In the genomic region with DNA sequence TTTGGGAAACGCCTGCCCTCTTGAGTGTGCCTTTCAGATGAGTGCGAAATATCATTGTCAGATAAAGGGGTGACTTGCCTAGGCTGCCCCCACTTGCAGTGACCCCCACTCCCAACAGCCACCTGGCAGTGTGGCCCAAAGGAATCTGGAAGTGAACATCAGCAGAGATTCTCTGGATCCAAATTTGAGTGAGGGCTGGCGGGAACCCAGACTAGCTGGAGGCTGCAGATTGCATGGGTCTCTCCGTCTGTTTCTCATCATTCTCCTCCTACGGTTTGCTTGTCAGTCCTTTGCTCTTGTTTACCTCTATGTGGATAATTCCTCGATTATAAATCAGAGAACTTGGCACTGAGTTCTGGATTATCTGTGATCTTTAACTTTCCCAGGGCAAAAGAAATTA, we compare ENCODE assay signal across 18 cellular contexts.
DNase-seq lines count a peak whose midpoint lies in the region; ATAC-seq and TF ChIP-seq lines count a peak whose summit lies in the region.
"Had no signal": no experiment of that assay in that cellular context is flagged by ENCODE, and none has a peak within 500 bp of the region (broad histone marks: within the 10 kb centered on the region; RNA-seq: fewer than 3 reads in every experiment).

No MANE protein-coding gene starts in this region.

- DNase-seq in GM03348 (ENCODE audit: low spot score) (peak; percentile 57), amniotic epithelial cell (ENCODE audit: low read depth) (peak; percentile 95), hepatocyte (ENCODE audit: low spot score) (no peak), OCI-M2 (lab: John Stamatoyannopoulos, UW; ENCODE audit: unreplicated experiment) (no peak)
- no peak for DNase-seq in activated CD4-positive, alpha-beta T cell treated with anti-CD3 and anti-CD28 coated beads for 4 hours
- DNase-seq: activated CD4-positive, CD25-positive, alpha-beta regulatory T cell treated with anti-CD3 and anti-CD28 coated beads, Interleukin-2, amount 50 U/mL, for 72 hours; activated naive CD4-positive, alpha-beta T cell treated with anti-CD3 and anti-CD28 coated beads, Interleukin-2, amount 50 U/mL, for 16 hours; BE2C; caudate nucleus; head of caudate nucleus; kidney glomerular epithelial cell; NCI-H2029; NCI-H748 treated with DMSO at 0.1 percent for 48 hours; T-helper 2 cell; upper lobe of left lung had no signal

- H3K9ac ChIP-seq in skeletal muscle tissue (ENCODE audit: low read depth in 1 of 3, low read length in 3 of 3) = no peak overlapping the region

- no peak for TF ChIP-seq CTCF in hepatocyte (IDR thresholded peaks at IDR 0.05; ENCODE audit: poor library complexity)

- no peak overlapping the region for H3K4me2 ChIP-seq in hepatocyte

- no peaks in the 10 kb centered on the region for H3K79me2 ChIP-seq in hepatocyte

- H3K4me1 ChIP-seq in hepatocyte (ENCODE audit: insufficient read depth) = peaks cover 54% of the 10 kb centered on the region
- H3K4me1 ChIP-seq in skeletal muscle tissue (ENCODE audit: control insufficient read depth in 3 of 3, insufficient read depth in 3 of 3, low read length in 3 of 3) = peaks cover 20 to 26% (median 22%) of the 10 kb centered on the region in 3 donors

- H3K36me3 ChIP-seq in hepatocyte (replicated peaks; ENCODE audit: insufficient read depth, low read depth) (no peaks in the 10 kb centered on the region), skeletal muscle tissue (ENCODE audit: control insufficient read depth in 3 of 3, insufficient read depth in 3 of 3, low read length in 3 of 3) (no peaks in the 10 kb centered on the region)
- H3K36me3 ChIP-seq: BE2C, upper lobe of left lung had no signal

- no peaks in the 10 kb centered on the region for H4K20me1 ChIP-seq in hepatocyte (ENCODE audit: insufficient read depth, poor library complexity, severe bottlenecking)

- H3K9me2 ChIP-seq in hepatocyte (replicated peaks; ENCODE audit: insufficient read depth) = no peaks in the 10 kb centered on the region

- no peak overlapping the region for H2AFZ ChIP-seq in hepatocyte

- H3K27ac ChIP-seq in hepatocyte (peak overlapping the region; percentile 93), skeletal muscle tissue (ENCODE audit: low read depth, low read length) (peak overlapping the region; percentile 28)

- H3K4me3 ChIP-seq in hepatocyte (no peak overlapping the region), skeletal muscle tissue (ENCODE audit: low read length in 3 of 3) (no peak overlapping the region)
- H3K4me3 ChIP-seq: upper lobe of left lung had no signal

- WGBS in hepatocyte (ENCODE audit: low lambda C conversion rate, missing lambda C conversion rate) = 61% methylated on average over 6 of the region's 6 CpGs

- ATAC-seq in HG02840 (IDR thresholded peaks at IDR 0.05; ENCODE audit: low FRiP score, unreplicated experiment) (no peak), GM19023 (IDR thresholded peaks at IDR 0.05; ENCODE audit: unreplicated experiment) (no peak)

- no peaks in the 10 kb centered on the region for H3K27me3 ChIP-seq in hepatocyte
- H3K27me3 ChIP-seq in skeletal muscle tissue (ENCODE audit: control insufficient read depth in 3 of 3, insufficient read depth in 3 of 3, low read length in 3 of 3) = no peaks in the 10 kb centered on the region
- H3K27me3 ChIP-seq: BE2C, upper lobe of left lung had no signal

- H3K9me3 ChIP-seq in hepatocyte (ENCODE audit: low read depth) = no peaks in the 10 kb centered on the region
- H3K9me3 ChIP-seq in skeletal muscle tissue (ENCODE audit: control insufficient read depth in 3 of 3, low read length in 3 of 3) = no peaks in the 10 kb centered on the region
- H3K9me3 ChIP-seq: BE2C, upper lobe of left lung had no signal

Comparison
In these comparisons a context has a peak if more than half of its experiments do, and no peak if none do; other contexts are left out.
1. DNase-seq: peak in GM03348 (single experiment) and amniotic epithelial cell (single experiment); none in hepatocyte (single experiment), activated CD4-positive, alpha-beta T cell treated with anti-CD3 and anti-CD28 coated beads for 4 hours (0 of 2) and OCI-M2 (single experiment).